ENCODE assay signal across 10 cellular contexts in the genomic region with DNA sequence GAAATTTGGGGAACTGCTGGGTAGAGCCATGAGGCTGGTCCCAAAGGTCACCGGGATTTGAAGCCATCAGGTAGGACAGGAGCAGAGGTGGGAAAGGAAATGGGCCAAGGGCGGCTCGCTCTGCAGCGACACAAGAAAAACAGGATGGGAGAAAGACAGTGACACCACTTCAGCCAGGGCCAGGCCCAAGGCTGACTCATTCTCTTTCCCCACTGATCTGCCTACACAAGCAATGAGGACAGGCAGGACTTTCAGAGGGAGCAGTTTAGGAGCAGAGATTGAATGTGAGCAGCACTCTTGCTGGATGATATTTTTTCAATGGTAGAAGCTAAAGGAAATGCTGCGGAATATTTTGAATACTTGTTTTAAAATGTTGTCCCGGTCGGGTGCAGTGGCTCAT. TPM values are rescaled to one million over a fixed set of nuclear protein-coding genes. Genes with fewer than 3 reads are reported as not detected.
DNase-seq lines count a peak whose midpoint lies in the region; ATAC-seq and TF ChIP-seq lines count a peak whose summit lies in the region.
"Had no signal": no experiment of that assay in that cellular context is flagged by ENCODE, and none has a peak within 500 bp of the region (broad histone marks: within the 10 kb centered on the region; RNA-seq: fewer than 3 reads in every experiment).

No MANE protein-coding gene starts in this region.

- CTCF ChIA-PET in CD8-positive, alpha-beta T cell (lab: Charles Lee): no interaction called here

- no peak overlapping the region for H2AFZ ChIP-seq in Karpas-422 (ENCODE audit: low read length)

- peak in 1 of 7 experiments; percentile 13 for DNase-seq in CD8-positive, alpha-beta T cell
- no peak for DNase-seq in Karpas-422
- DNase-seq in chondrocyte (ENCODE audit: low spot score): no peak
- DNase-seq in myocyte (ENCODE audit: low read depth): peak; percentile 58
- DNase-seq in COLO829 (ENCODE audit: low spot score): no peak
- no peak for DNase-seq in stimulated activated CD4-positive, alpha-beta T cell treated with anti-CD3 and anti-CD28 coated beads, Interleukin-4, amount 100 ng/mL, for 1 hour
- DNase-seq: NK-92 treated with Interleukin-12 subunit alpha and Interleukin-12 subunit beta, amount 100 ng/mL, for 24 hours had no signal

- no peaks in the 10 kb centered on the region for H3K9me2 ChIP-seq in Karpas-422 (replicated peaks; ENCODE audit: insufficient read depth, low read length)

- peaks cover 26% of the 10 kb centered on the region for H3K4me1 ChIP-seq in CD8-positive, alpha-beta T cell (ENCODE audit: insufficient read depth, low read length)
- H3K4me1 ChIP-seq in Karpas-422 (ENCODE audit: low read length): peaks cover 29% of the 10 kb centered on the region

- H3K79me2 ChIP-seq in Karpas-422 (ENCODE audit: low read length): peaks cover 78% of the 10 kb centered on the region

- ATAC-seq in CD8-positive, alpha-beta T cell: no peak
- no peak for ATAC-seq in HG02970 (IDR thresholded peaks at IDR 0.05; ENCODE audit: low FRiP score, unreplicated experiment)
- ATAC-seq in GM19455 (IDR thresholded peaks at IDR 0.05; ENCODE audit: unreplicated experiment): no peak
- ATAC-seq: left lobe of liver had no signal

- H3K27me3 Mint-ChIP-seq in CD8-positive, alpha-beta T cell (ENCODE audit: low read depth): no peaks in the 10 kb centered on the region
- no peaks in the 10 kb centered on the region for H3K27me3 Mint-ChIP-seq in chondrocyte (ENCODE audit: low read depth)

- H3K36me3 Mint-ChIP-seq in CD8-positive, alpha-beta T cell: peaks cover 19% of the 10 kb centered on the region
- H3K36me3 Mint-ChIP-seq in chondrocyte (ENCODE audit: low read depth): no peaks in the 10 kb centered on the region

- H3K4me1 Mint-ChIP-seq in CD8-positive, alpha-beta T cell (ENCODE audit: low read depth): peaks cover 43% of the 10 kb centered on the region
- H3K4me1 Mint-ChIP-seq in chondrocyte (ENCODE audit: low read depth): peaks cover 50% of the 10 kb centered on the region

- POLR2A ChIA-PET in CD8-positive, alpha-beta T cell (lab: Charles Lee): no interaction called here

- H3K4me3 Mint-ChIP-seq in CD8-positive, alpha-beta T cell: peak overlapping the region; percentile 32
- H3K4me3 Mint-ChIP-seq in chondrocyte (ENCODE audit: unreplicated experiment): peak overlapping the region; percentile 53

- no peak for TF ChIP-seq CTCF in CD8-positive, alpha-beta T cell (IDR thresholded peaks at IDR 0.05)
- no peak for TF ChIP-seq CTCF in chondrocyte (IDR thresholded peaks at IDR 0.05)

- no peaks in the 10 kb centered on the region for H3K27me3 ChIP-seq in CD8-positive, alpha-beta T cell (ENCODE audit: insufficient read depth, low read length)
- H3K27me3 ChIP-seq in Karpas-422 (ENCODE audit: low read length): no peaks in the 10 kb centered on the region

- no peaks in the 10 kb centered on the region for H3K9me3 Mint-ChIP-seq in CD8-positive, alpha-beta T cell
- no peaks in the 10 kb centered on the region for H3K9me3 Mint-ChIP-seq in chondrocyte (ENCODE audit: low read depth)

- intact Hi-C loops in CD8-positive, alpha-beta T cell (cut with DNase I, micrococcal nuclease): loop anchor here (5.0 to 10.0 kb wide), 2 partner anchors 518 to 741 kb away; partner anchors contain the start of genes MAPK9 (in 1 of the 2) and RNF130 (in 1 of the 2)

- H3K4me2 ChIP-seq in Karpas-422 (ENCODE audit: low read depth, low read length, poor library complexity, severe bottlenecking): no peak overlapping the region

- no peak overlapping the region for H3K9ac ChIP-seq in Karpas-422 (ENCODE audit: low read length)

- no peak overlapping the region for H3K27ac Mint-ChIP-seq in CD8-positive, alpha-beta T cell
- H3K27ac Mint-ChIP-seq in chondrocyte (ENCODE audit: unreplicated experiment): peak overlapping the region; percentile 96

- no peaks in the 10 kb centered on the region for H3K36me3 ChIP-seq in CD8-positive, alpha-beta T cell (ENCODE audit: insufficient read depth, low read length)
- peaks cover 17% of the 10 kb centered on the region for H3K36me3 ChIP-seq in Karpas-422 (ENCODE audit: insufficient read depth, low read length)

- H3K4me3 ChIP-seq in CD8-positive, alpha-beta T cell (ENCODE audit: low read depth, low read length): no peak overlapping the region
- H3K4me3 ChIP-seq in Karpas-422 (ENCODE audit: low read length): no peak overlapping the region

- H4K20me1 ChIP-seq in Karpas-422 (ENCODE audit: insufficient read depth, low read depth, low read length): peaks cover 10% of the 10 kb centered on the region

- H3K9me3 ChIP-seq in CD8-positive, alpha-beta T cell (ENCODE audit: low read length): no peaks in the 10 kb centered on the region
- H3K9me3 ChIP-seq in Karpas-422 (ENCODE audit: low read length): no peaks in the 10 kb centered on the region

- H3K27ac ChIP-seq in CD8-positive, alpha-beta T cell (ENCODE audit: low read depth, low read length): no peak overlapping the region
- H3K27ac ChIP-seq in Karpas-422 (ENCODE audit: low read length): 0 out of 2 replicates have a peak overlapping the region, but pooled peaks have one; percentile 38

RNA-seq across cellular contexts. Expression of gene RUFY1, which starts 3.5 kb away (rescaled TPM):
- total RNA-seq in CD8-positive, alpha-beta T cell: 10 to 100 TPM; 19.6 to 19.8 TPM
- total RNA-seq in Karpas-422 (2014; rRNA removed; shearing (Covaris generic); ENCODE audit: low replicate concordance): 40.9 and 66.4 TPM in 2 replicates
- 34.4 to 43.1 TPM (median 36.9 TPM) in 3 replicates for total RNA-seq in chondrocyte
- 36.9 and 38.2 TPM in 2 replicates for total RNA-seq in myocyte
- 31.1 TPM for polyA plus RNA-seq in myocyte (2012)
